In genomic region chr15:35724626-35725025, GRCh38 we compare ENCODE assay signal across 15 cellular contexts.
DNase-seq lines count a peak whose midpoint lies in the region; ATAC-seq and TF ChIP-seq lines count a peak whose summit lies in the region.
"Had no signal": no experiment of that assay in that cellular context is flagged by ENCODE, and none has a peak within 500 bp of the region (broad histone marks: within the 10 kb centered on the region; RNA-seq: fewer than 3 reads in every experiment).

No MANE protein-coding gene starts in this region.

- DNase-seq in A172 (ENCODE audit: low spot score) (peak; percentile 54), HS-27A (ENCODE audit: low read depth) (peak; percentile 80), RWPE2 (ENCODE audit: low spot score) (no peak), mesothelial cell of epicardium (ENCODE audit: low spot score in 2 of 2, unreplicated experiment in 2 of 2) (no peak), DMS79 treated with DMSO at 0.1 percent for 48 hours (lab: John Stamatoyannopoulos, UW) (no peak), ACHN (no peak)
- no peak for DNase-seq in activated CD4-positive, alpha-beta T cell treated with anti-CD3 and anti-CD28 coated beads, Interleukin-2, amount 10 ng/mL, durations not matched to agents 7 days and 5 days
- DNase-seq: Calu3; CD8-positive, alpha-beta T cell; DND-41; GDM1; H9 had no signal

- H3K9me3 Mint-ChIP-seq in mesothelial cell of epicardium: peaks cover 10% of the 10 kb centered on the region
- H3K9me3 Mint-ChIP-seq in activated CD4-positive, alpha-beta T cell treated with anti-CD3 and anti-CD28 coated beads, Interleukin-2, amount 10 ng/mL, durations not matched to agents 7 days and 5 days: no peaks in the 10 kb centered on the region
- H3K9me3 Mint-ChIP-seq: CD8-positive, alpha-beta T cell; H9 had no signal

- CTCF ChIA-PET in activated CD4-positive, alpha-beta T cell treated with anti-CD3 and anti-CD28 coated beads, Interleukin-2, amount 10 ng/mL, durations not matched to agents 7 days and 5 days (lab: Charles Lee): no interaction called here

- H3K36me3 Mint-ChIP-seq in mesothelial cell of epicardium: peaks cover 1% of the 10 kb centered on the region
- no peaks in the 10 kb centered on the region for H3K36me3 Mint-ChIP-seq in activated CD4-positive, alpha-beta T cell treated with anti-CD3 and anti-CD28 coated beads, Interleukin-2, amount 10 ng/mL, durations not matched to agents 7 days and 5 days (ENCODE audit: low read depth)
- H3K36me3 Mint-ChIP-seq: CD8-positive, alpha-beta T cell had no signal

- no peaks in the 10 kb centered on the region for H3K27me3 Mint-ChIP-seq in mesothelial cell of epicardium (ENCODE audit: low read depth)
- no peaks in the 10 kb centered on the region for H3K27me3 Mint-ChIP-seq in activated CD4-positive, alpha-beta T cell treated with anti-CD3 and anti-CD28 coated beads, Interleukin-2, amount 10 ng/mL, durations not matched to agents 7 days and 5 days
- H3K27me3 Mint-ChIP-seq: B cell had no signal

- H3K4me1 ChIP-seq in RWPE2 (ENCODE audit: insufficient read depth, poor library complexity, severe bottlenecking): no peaks in the 10 kb centered on the region
- H3K4me1 ChIP-seq: BLaER1 treated with 17β-estradiol and CSF1 and Interleukin-3, amounts not matched to agents 10 nM and 100 nM had no signal

- no peak overlapping the region for H3K4me3 ChIP-seq in RWPE2 (ENCODE audit: severe bottlenecking)
- H3K4me3 ChIP-seq: BLaER1 treated with 17β-estradiol and CSF1 and Interleukin-3, amounts not matched to agents 10 nM and 100 nM had no signal

- peak overlapping the region; percentile 10 for H3K27ac ChIP-seq in RWPE2 (ENCODE audit: poor library complexity, severe bottlenecking)
- H3K27ac ChIP-seq: 22Rv1; BLaER1 treated with 17β-estradiol and CSF1 and Interleukin-3, amounts not matched to agents 10 nM and 100 nM had no signal

- H3K4me3 Mint-ChIP-seq in mesothelial cell of epicardium: no peak overlapping the region
- H3K4me3 Mint-ChIP-seq in activated CD4-positive, alpha-beta T cell treated with anti-CD3 and anti-CD28 coated beads, Interleukin-2, amount 10 ng/mL, durations not matched to agents 7 days and 5 days: no peak overlapping the region
- H3K4me3 Mint-ChIP-seq: B cell; CD8-positive, alpha-beta T cell; H9 had no signal

- H3K4me1 Mint-ChIP-seq in mesothelial cell of epicardium: peaks cover 65% of the 10 kb centered on the region
- no peaks in the 10 kb centered on the region for H3K4me1 Mint-ChIP-seq in activated CD4-positive, alpha-beta T cell treated with anti-CD3 and anti-CD28 coated beads, Interleukin-2, amount 10 ng/mL, durations not matched to agents 7 days and 5 days
- H3K4me1 Mint-ChIP-seq: B cell had no signal

- in situ Hi-C loops in ACHN (cut with HindIII; ENCODE audit: low pct_ligation_motif_present, low pct_unique_long_range_greater_than_20kb, low sequenced_read_pairs): no loop called here

- no peaks in the 10 kb centered on the region for H3K9me3 ChIP-seq in RWPE2 (ENCODE audit: severe bottlenecking)
- H3K9me3 ChIP-seq: BLaER1 treated with 17β-estradiol and CSF1 and Interleukin-3, amounts not matched to agents 10 nM and 100 nM had no signal

- POLR2A ChIA-PET in activated CD4-positive, alpha-beta T cell treated with anti-CD3 and anti-CD28 coated beads, Interleukin-2, amount 10 ng/mL, durations not matched to agents 7 days and 5 days (lab: Charles Lee): no interaction called here

- no peaks in the 10 kb centered on the region for H3K36me3 ChIP-seq in RWPE2 (ENCODE audit: low read depth)
- H3K36me3 ChIP-seq: BLaER1 treated with 17β-estradiol and CSF1 and Interleukin-3, amounts not matched to agents 10 nM and 100 nM had no signal

- TF ChIP-seq CTCF in RWPE2 (IDR thresholded peaks at IDR 0.05; ENCODE audit: poor library complexity, severe bottlenecking): no peak
- TF ChIP-seq CTCF in mesothelial cell of epicardium (IDR thresholded peaks at IDR 0.05; ENCODE audit: unreplicated experiment): no peak

- ATAC-seq in RWPE2 (ENCODE audit: low read depth): no peak
- ATAC-seq: CD8-positive, alpha-beta T cell had no signal

- H3K27me3 ChIP-seq in RWPE2 (ENCODE audit: insufficient read depth, poor library complexity, severe bottlenecking): no peaks in the 10 kb centered on the region
- H3K27me3 ChIP-seq: BLaER1 treated with 17β-estradiol and CSF1 and Interleukin-3, amounts not matched to agents 10 nM and 100 nM had no signal

- H3K27ac Mint-ChIP-seq in mesothelial cell of epicardium: peak overlapping the region; percentile 97
- no peak overlapping the region for H3K27ac Mint-ChIP-seq in activated CD4-positive, alpha-beta T cell treated with anti-CD3 and anti-CD28 coated beads, Interleukin-2, amount 10 ng/mL, durations not matched to agents 7 days and 5 days
- H3K27ac Mint-ChIP-seq: B cell; CD8-positive, alpha-beta T cell; H9 had no signal

Comparison
In these comparisons a context has a peak if more than half of its experiments do, and no peak if none do; other contexts are left out.
1. DNase-seq: peak in A172 (single experiment) and HS-27A (single experiment); none in RWPE2 (single experiment), mesothelial cell of epicardium (0 of 2), activated CD4-positive, alpha-beta T cell treated with anti-CD3 and anti-CD28 coated beads, Interleukin-2, amount 10 ng/mL, durations not matched to agents 7 days and 5 days (single experiment), DMS79 treated with DMSO at 0.1 percent for 48 hours (single experiment) and ACHN (single experiment).